21 cellular contexts compared by ENCODE assay signal in the genomic region with DNA sequence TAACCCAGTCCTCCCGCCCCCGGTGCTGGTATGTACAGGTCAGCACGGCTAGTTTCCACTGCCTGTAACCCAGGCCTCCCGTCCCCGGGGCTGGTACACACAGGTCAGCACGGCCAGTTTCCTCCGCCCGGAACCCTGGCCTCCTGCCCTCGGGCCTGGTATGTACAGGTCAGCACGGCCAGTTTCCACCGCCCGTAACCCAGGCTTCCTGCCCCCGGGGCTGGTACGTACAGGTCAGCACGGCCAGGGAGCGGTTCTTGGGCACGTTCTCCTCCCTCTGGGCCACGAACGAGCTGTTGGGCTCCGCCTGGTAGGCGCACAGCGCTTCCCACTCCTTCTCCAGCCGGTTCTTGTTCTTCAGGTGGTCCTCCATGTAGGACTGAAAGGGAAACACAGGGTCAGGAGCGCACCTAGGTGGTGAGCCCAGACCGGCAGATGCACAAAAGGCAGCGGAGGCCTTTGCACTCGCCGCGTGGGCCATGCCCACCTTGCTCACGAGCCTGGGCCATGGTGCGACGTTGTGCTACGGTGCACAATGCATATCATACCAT.
A peak's percentile ranks its signal among the peaks of the same experiment; 100 is the strongest.
DNase-seq lines count a peak whose midpoint lies in the region; ATAC-seq and TF ChIP-seq lines count a peak whose summit lies in the region.
"Had no signal": no experiment of that assay in that cellular context is flagged by ENCODE, and none has a peak within 500 bp of the region (broad histone marks: within the 10 kb centered on the region; RNA-seq: fewer than 3 reads in every experiment).

No MANE protein-coding gene starts in this region.

- peak overlapping the region; percentile 84 for H3K27ac Mint-ChIP-seq in CD4-positive, alpha-beta T cell
- no peak overlapping the region for H3K27ac Mint-ChIP-seq in T-helper 17 cell

- H3K36me3 ChIP-seq in Panc1 (ENCODE audit: control insufficient read depth, insufficient read depth, low read length) = no peaks in the 10 kb centered on the region
- no peaks in the 10 kb centered on the region for H3K36me3 ChIP-seq in lower lobe of right lung
- H3K36me3 ChIP-seq in spleen = no peaks in the 10 kb centered on the region

- no peak overlapping the region for H3K4me3 Mint-ChIP-seq in CD4-positive, alpha-beta T cell
- H3K4me3 Mint-ChIP-seq in T-helper 17 cell = no peak overlapping the region

- no peak for ATAC-seq in CD4-positive, alpha-beta T cell (ENCODE audit: poor library complexity)
- ATAC-seq in Panc1 (peak; percentile 47; the same call in 1 of the 2 replicates), lower lobe of right lung (peak; percentile 29 to 38), T-helper 17 cell (no peak), HG03139 (IDR thresholded peaks at IDR 0.05; ENCODE audit: unreplicated experiment) (no peak), GM18517 (IDR thresholded peaks at IDR 0.05; ENCODE audit: unreplicated experiment) (no peak)
- ATAC-seq: GM12878, HCT116 had no signal

- TF ChIP-seq CTCF in CD4-positive, alpha-beta T cell (IDR thresholded peaks at IDR 0.05) = no peak
- no peak for TF ChIP-seq CTCF in Panc1 (IDR thresholded peaks at IDR 0.05)
- TF ChIP-seq CTCF in lower lobe of right lung (IDR thresholded peaks at IDR 0.05) = no peak
- TF ChIP-seq CTCF in spleen (IDR thresholded peaks at IDR 0.05 in 8 of 11, conservative IDR thresholded peaks at IDR 0.05 in 3 of 11) = no peak

- no peak overlapping the region for H3K27ac ChIP-seq in CD4-positive, alpha-beta T cell (ENCODE audit: low read depth, low read length)
- no peak overlapping the region for H3K27ac ChIP-seq in Panc1 (ENCODE audit: low read length)
- no peak overlapping the region for H3K27ac ChIP-seq in lower lobe of right lung
- H3K27ac ChIP-seq in spleen = no peak overlapping the region

- POLR2A ChIA-PET in CD4-positive, alpha-beta T cell (lab: Charles Lee) = interaction anchor here (1.2 kb wide), 1 partner anchor 8 kb away, joined by 7 read pairs; no protein-coding TSS in a partner anchor
- POLR2A ChIA-PET in Panc1 (lab: Charles Lee) = no interaction called here

- BruUV-seq in Panc1 (replicated peaks; lab: Mats Ljungman, UMichigan) = no TSS peak

- CTCF ChIA-PET in CD4-positive, alpha-beta T cell (lab: Charles Lee) = no interaction called here
- CTCF ChIA-PET in Panc1 (lab: Charles Lee) = no interaction called here

- no peaks in the 10 kb centered on the region for H3K9me3 Mint-ChIP-seq in CD4-positive, alpha-beta T cell

- no peaks in the 10 kb centered on the region for H3K9me3 ChIP-seq in CD4-positive, alpha-beta T cell (ENCODE audit: control insufficient read depth, low read length)
- H3K9me3 ChIP-seq in Panc1 (ENCODE audit: control insufficient read depth, insufficient read depth, low read depth, low read length) (no peaks in the 10 kb centered on the region), lower lobe of right lung (no peaks in the 10 kb centered on the region), spleen (no peaks in the 10 kb centered on the region), T-helper 17 cell (ENCODE audit: control insufficient read depth, low read length, poor library complexity, severe bottlenecking) (no peaks in the 10 kb centered on the region)
- H3K9me3 ChIP-seq: SK-N-SH had no signal

- 77 to 88% (median 85%) methylated on average over 31 to 33 of the region's 33 CpGs for WGBS in spleen, 5 donors

- peaks cover 51% of the 10 kb centered on the region for H3K4me1 Mint-ChIP-seq in CD4-positive, alpha-beta T cell (ENCODE audit: low read depth)
- H3K4me1 Mint-ChIP-seq in T-helper 17 cell = peaks cover 17% of the 10 kb centered on the region

- H3K27me3 ChIP-seq in CD4-positive, alpha-beta T cell (ENCODE audit: control insufficient read depth, insufficient read depth, low read length) = no peaks in the 10 kb centered on the region
- H3K27me3 ChIP-seq in Panc1 (ENCODE audit: control insufficient read depth, insufficient read depth, low read length) (no peaks in the 10 kb centered on the region), lower lobe of right lung (ENCODE audit: low read depth) (no peaks in the 10 kb centered on the region), spleen (replicated peaks in 1 of 7) (peaks cover 0 to 5% (median 0%) of the 10 kb centered on the region in 7 donors)

- in situ Hi-C loops in Panc1 (cut with HindIII; ENCODE audit: low pct_unique_long_range_greater_than_20kb, low sequenced_read_pairs) = no loop called here

- intact Hi-C loops in CD4-positive, alpha-beta T cell (cut with DNase I, micrococcal nuclease) = loop anchor here in 1 of 2 experiments (10.0 kb wide), 1 partner anchor 126 kb away; no protein-coding TSS in a partner anchor
- intact Hi-C loops in Panc1 (cut with micrococcal nuclease; ENCODE audit: unreplicated experiment) = no loop called here
- intact Hi-C loops in lower lobe of right lung (cut with DNase I) = no loop called here
- intact Hi-C loops in spleen (cut with DNase I; ENCODE audit: low total_unique reads) = no loop called here

- H3K36me3 Mint-ChIP-seq in CD4-positive, alpha-beta T cell (ENCODE audit: low read depth) = no peaks in the 10 kb centered on the region
- no peaks in the 10 kb centered on the region for H3K36me3 Mint-ChIP-seq in T-helper 17 cell (ENCODE audit: low read depth)

- TF ChIP-seq POLR2A in spleen (IDR thresholded peaks at IDR 0.05) = no peak

- H3K4me3 ChIP-seq in Panc1 (ENCODE audit: low read depth in 2 of 2, low read length in 2 of 2) (no peak overlapping the region), lower lobe of right lung (no peak overlapping the region), spleen (no peak overlapping the region)
- H3K4me3 ChIP-seq: GM12878 had no signal

- H3K4me1 ChIP-seq in Panc1 (ENCODE audit: control insufficient read depth, insufficient read depth, low read length) (no peaks in the 10 kb centered on the region; the same call in 1 of the 2 replicates), lower lobe of right lung (no peaks in the 10 kb centered on the region), spleen (peaks cover 0 to 6% (median 0%) of the 10 kb centered on the region in 6 donors)

- no peaks in the 10 kb centered on the region for H3K27me3 Mint-ChIP-seq in CD4-positive, alpha-beta T cell
- H3K27me3 Mint-ChIP-seq in T-helper 17 cell = no peaks in the 10 kb centered on the region

- DNase-seq in CD4-positive, alpha-beta T cell = no peak
- DNase-seq in Panc1 (ENCODE audit: low read depth, low spot score) (no peak), lower lobe of right lung (no peak), spleen (peak; percentile 77), T-helper 17 cell (no peak)
- DNase-seq: COR-L47, GOT3, KG1, MV-4-11, NCI-H1417, NCI-H187 treated with DMSO at 0.1 percent for 48 hours, NCI-H226, NCI-H524, NCI-H82, OCI-M1, SHP77, SK-N-SH had no signal

Comparison
In these comparisons a context has a peak if more than half of its experiments do, and no peak if none do; other contexts are left out.
1. ATAC-seq: peak in Panc1 (single experiment) and lower lobe of right lung (2 of 2); none in CD4-positive, alpha-beta T cell (single experiment), T-helper 17 cell (single experiment), HG03139 (single experiment) and GM18517 (single experiment).